Comparison of ENCODE assay signal across 12 cellular contexts in genomic region chr1:224501836-224502235, GRCh38.
A peak's percentile ranks its signal among the peaks of the same experiment; 100 is the strongest.
DNase-seq lines count a peak whose midpoint lies in the region; ATAC-seq and TF ChIP-seq lines count a peak whose summit lies in the region.
"Had no signal": no experiment of that assay in that cellular context is flagged by ENCODE, and none has a peak within 500 bp of the region (broad histone marks: within the 10 kb centered on the region; RNA-seq: fewer than 3 reads in every experiment).

No MANE protein-coding gene starts in this region.

- ATAC-seq in DND-41 (ENCODE audit: insufficient read depth, low read depth) (no peak), Panc1 (no peak), GM19023 (IDR thresholded peaks at IDR 0.05; ENCODE audit: unreplicated experiment) (no peak), right cardiac atrium (no peak)
- ATAC-seq: T-cell had no signal

- H2AFZ ChIP-seq in DND-41 (ENCODE audit: low read depth, low read length) = no peak overlapping the region
- H2AFZ ChIP-seq in trophoblast cell (ENCODE audit: insufficient read depth, low read length, poor library complexity) = no peak overlapping the region

- no peak overlapping the region for H2BK5ac ChIP-seq in trophoblast cell (ENCODE audit: low read depth, low read length, poor library complexity)

- no peaks in the 10 kb centered on the region for H3K9me3 ChIP-seq in DND-41 (ENCODE audit: insufficient read depth, low read length, severe bottlenecking)
- H3K9me3 ChIP-seq in Panc1 (ENCODE audit: control insufficient read depth, insufficient read depth, low read depth, low read length) = peaks cover 5% of the 10 kb centered on the region; the same call in 1 of the 2 replicates
- H3K9me3 ChIP-seq in esophagus squamous epithelium = no peaks in the 10 kb centered on the region
- H3K9me3 ChIP-seq in trophoblast cell (ENCODE audit: insufficient read depth, low read depth, low read length) = no peaks in the 10 kb centered on the region
- no peaks in the 10 kb centered on the region for H3K9me3 ChIP-seq in right cardiac atrium (ENCODE audit: control insufficient read depth, low read length)

- H3K4ac ChIP-seq in trophoblast cell (ENCODE audit: low read depth, low read length) = no peak overlapping the region

- H2AK5ac ChIP-seq in trophoblast cell (ENCODE audit: low read length) = no peak overlapping the region

- no TSS peak for BruUV-seq in Panc1 (replicated peaks; lab: Mats Ljungman, UMichigan)

- no peak for TF ChIP-seq POLR2A in esophagus squamous epithelium (IDR thresholded peaks at IDR 0.05)

- no peaks in the 10 kb centered on the region for H3K79me2 ChIP-seq in DND-41 (ENCODE audit: insufficient read depth, low read length)
- no peaks in the 10 kb centered on the region for H3K79me2 ChIP-seq in trophoblast cell (ENCODE audit: control insufficient read depth, insufficient read depth, low read length, poor library complexity)

- H4K20me1 ChIP-seq in DND-41 (ENCODE audit: insufficient read depth, low read length) = no peaks in the 10 kb centered on the region

- no peak overlapping the region for H3K14ac ChIP-seq in trophoblast cell (ENCODE audit: low read length)

- H3K23ac ChIP-seq in trophoblast cell (ENCODE audit: low read length) = no peak overlapping the region

- H3K27ac ChIP-seq in DND-41 (ENCODE audit: low read length) (peak overlapping the region; percentile 79), Panc1 (ENCODE audit: low read length) (peak overlapping the region; percentile 89), esophagus squamous epithelium (peak overlapping the region; percentile 83 to 93 (median 92)), trophoblast cell (ENCODE audit: low read depth, low read length) (no peak overlapping the region), right cardiac atrium (ENCODE audit: low read length) (no peak overlapping the region)
- H3K27ac ChIP-seq: cardiac muscle cell had no signal

- DNase-seq in DND-41 (no peak), Panc1 (ENCODE audit: low read depth, low spot score) (no peak), esophagus squamous epithelium (lab: John Stamatoyannopoulos, UW) (no peak), trophoblast cell (no peak), NCI-H1694 (lab: John Stamatoyannopoulos, UW) (no peak), middle frontal gyrus (ENCODE audit: extremely low spot score, low spot score) (no peak), right cardiac atrium (no peak)
- DNase-seq: activated naive CD4-positive, alpha-beta T cell treated with anti-CD3 and anti-CD28 coated beads, Interleukin-2, amount 50 U/mL, for 16 hours; Calu3; T-cell had no signal

- H3K4me3 ChIP-seq in DND-41 (ENCODE audit: low read depth in 1 of 2, low read length in 2 of 2) = no peak overlapping the region
- no peak overlapping the region for H3K4me3 ChIP-seq in Panc1 (ENCODE audit: low read depth in 2 of 2, low read length in 2 of 2)
- no peak overlapping the region for H3K4me3 ChIP-seq in esophagus squamous epithelium
- no peak overlapping the region for H3K4me3 ChIP-seq in trophoblast cell (ENCODE audit: low read depth, low read length)
- H3K4me3 ChIP-seq in right cardiac atrium (ENCODE audit: low read length) = no peak overlapping the region
- H3K4me3 ChIP-seq: cardiac muscle cell had no signal

- H3K18ac ChIP-seq in trophoblast cell (ENCODE audit: low read length) = no peak overlapping the region

- H4K91ac ChIP-seq in trophoblast cell (ENCODE audit: low read depth, low read length) = no peak overlapping the region

- 94% methylated on average over 3 to 4 of the region's 4 CpGs for WGBS in esophagus squamous epithelium, 2 donors
- WGBS in trophoblast cell (ENCODE audit: extremely low coverage, insufficient coverage, insufficient read length) = no CpG with 5 or more reads among the region's 4 CpGs
- 92% methylated on average over 4 of the region's 4 CpGs for WGBS in right cardiac atrium

- no peak overlapping the region for H4K12ac ChIP-seq in trophoblast cell (ENCODE audit: low read depth, low read length)

- H2BK120ac ChIP-seq in trophoblast cell (ENCODE audit: insufficient read depth, low read length, poor library complexity) = peak overlapping the region; percentile 7

- intact Hi-C loops in Panc1 (cut with micrococcal nuclease; ENCODE audit: unreplicated experiment) (no loop called here), esophagus squamous epithelium (cut with DNase I) (loop anchor here (10.0 kb wide), 1 partner anchor 67 kb away; the partner anchor contains the start of gene WDR26), right cardiac atrium (cut with DNase I) (no loop called here)

- peak overlapping the region; percentile 21 for H3K4me2 ChIP-seq in DND-41 (ENCODE audit: insufficient read depth, low read length)
- no peak overlapping the region for H3K4me2 ChIP-seq in trophoblast cell (ENCODE audit: low read length)

- peaks cover 2% of the 10 kb centered on the region for H3K79me1 ChIP-seq in trophoblast cell (ENCODE audit: low read length)

- H3K4me1 ChIP-seq in DND-41 (ENCODE audit: insufficient read depth, low read length) (peaks cover 82% of the 10 kb centered on the region), Panc1 (ENCODE audit: control insufficient read depth, insufficient read depth, low read length) (peaks cover 52% of the 10 kb centered on the region), esophagus squamous epithelium (peaks cover 49 to 96% (median 78%) of the 10 kb centered on the region in 3 donors), trophoblast cell (ENCODE audit: control insufficient read depth in 1 of 2, insufficient read depth in 2 of 2, low read length in 2 of 2) (peaks cover 10 to 22% of the 10 kb centered on the region in 2 experiments), right cardiac atrium (ENCODE audit: control insufficient read depth, insufficient read depth, low read length) (peaks cover 14% of the 10 kb centered on the region)

- H3K36me3 ChIP-seq in DND-41 (ENCODE audit: insufficient read depth, low read length) (no peaks in the 10 kb centered on the region), Panc1 (ENCODE audit: control insufficient read depth, insufficient read depth, low read length) (no peaks in the 10 kb centered on the region), esophagus squamous epithelium (no peaks in the 10 kb centered on the region), trophoblast cell (ENCODE audit: control insufficient read depth in 1 of 2, insufficient read depth in 2 of 2, low read length in 2 of 2) (no peaks in the 10 kb centered on the region)
- H3K36me3 ChIP-seq: cardiac muscle cell had no signal

- CTCF ChIA-PET in Panc1 (lab: Charles Lee) = interaction anchor here (0.6 to 1.1 kb wide), 2 partner anchors 44 to 45 kb away, joined by 4 to 9 read pairs; no protein-coding TSS in a partner anchor

- TF ChIP-seq CTCF in DND-41 (IDR thresholded peaks at IDR 0.05; ENCODE audit: borderline replicate concordance, extremely low read depth, low read length, poor library complexity, severe bottlenecking) = no peak
- no peak for TF ChIP-seq CTCF in Panc1 (IDR thresholded peaks at IDR 0.05)
- TF ChIP-seq CTCF in esophagus squamous epithelium (IDR thresholded peaks at IDR 0.05) = no peak

- no peak overlapping the region for H2BK12ac ChIP-seq in trophoblast cell (ENCODE audit: low read length)

- peak overlapping the region; percentile 26; the same call in 1 of the 2 replicates for H3K9ac ChIP-seq in DND-41 (ENCODE audit: low read depth, low read length)
- no peak overlapping the region for H3K9ac ChIP-seq in trophoblast cell (ENCODE audit: low read length)

- POLR2A ChIA-PET in Panc1 (lab: Charles Lee) = interaction anchor here (0.9 kb wide), 1 partner anchor 51 kb away, joined by 3 read pairs; no protein-coding TSS in a partner anchor

- no peaks in the 10 kb centered on the region for H3K27me3 ChIP-seq in DND-41 (ENCODE audit: insufficient read depth, low read length, poor library complexity)
- H3K27me3 ChIP-seq in Panc1 (ENCODE audit: control insufficient read depth, insufficient read depth, low read length) = no peaks in the 10 kb centered on the region
- H3K27me3 ChIP-seq in esophagus squamous epithelium = no peaks in the 10 kb centered on the region
- H3K27me3 ChIP-seq in trophoblast cell (ENCODE audit: insufficient read depth, low read length) = no peaks in the 10 kb centered on the region
- no peaks in the 10 kb centered on the region for H3K27me3 ChIP-seq in right cardiac atrium (ENCODE audit: control insufficient read depth, insufficient read depth)
- H3K27me3 ChIP-seq: cardiac muscle cell had no signal

- in situ Hi-C loops in Panc1 (cut with HindIII; ENCODE audit: low pct_unique_long_range_greater_than_20kb, low sequenced_read_pairs) = no loop called here

- H4K8ac ChIP-seq in trophoblast cell (ENCODE audit: low read depth, low read length) = no peak overlapping the region

Comparison
In these comparisons a context has a peak if more than half of its experiments do, and no peak if none do; other contexts are left out.
1. H3K27ac ChIP-seq: peak in DND-41 (single experiment), Panc1 (single experiment) and esophagus squamous epithelium (4 of 4); none in trophoblast cell (single experiment) and right cardiac atrium (single experiment).